In the genomic region with DNA sequence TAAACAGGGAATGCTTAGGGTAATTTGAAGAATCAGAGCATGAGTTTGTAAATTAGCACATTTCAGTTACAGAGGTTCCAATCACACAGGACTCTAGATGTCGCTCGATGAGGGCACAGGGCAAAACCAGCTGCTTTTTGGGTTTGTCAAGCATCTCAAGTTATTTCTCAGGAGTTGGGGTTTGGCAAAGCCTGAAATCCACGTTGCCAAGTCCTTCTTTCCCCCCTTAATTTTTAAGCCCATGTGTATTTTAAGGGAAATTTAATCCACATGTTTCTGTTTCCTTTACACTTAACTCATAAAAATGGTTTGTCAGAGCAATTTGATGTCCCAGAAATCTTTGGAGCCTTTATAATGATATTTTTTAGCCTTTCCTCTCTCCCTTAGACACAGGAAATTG, we compare ENCODE assay signal across 21 cellular contexts.
DNase-seq lines count a peak whose midpoint lies in the region; ATAC-seq and TF ChIP-seq lines count a peak whose summit lies in the region.
"Had no signal": no experiment of that assay in that cellular context is flagged by ENCODE, and none has a peak within 500 bp of the region (broad histone marks: within the 10 kb centered on the region; RNA-seq: fewer than 3 reads in every experiment).

No MANE protein-coding gene starts in this region.

- no peak overlapping the region for H3K4me3 ChIP-seq in DND-41 (ENCODE audit: low read depth in 1 of 2, low read length in 2 of 2)
- H3K4me3 ChIP-seq in esophagus muscularis mucosa, result no peak overlapping the region
- H3K4me3 ChIP-seq: BLaER1, HAP-1 had no signal

- peaks cover 7% of the 10 kb centered on the region for H3K27me3 Mint-ChIP-seq in activated naive CD8-positive, alpha-beta T cell treated with anti-CD3 and anti-CD28 coated beads for 36 hours

- H3K27ac ChIP-seq in DND-41 (ENCODE audit: low read length) (peak overlapping the region; percentile 98), KOPT-K1 (ENCODE audit: low read depth, low read length, poor library complexity, severe bottlenecking) (peak overlapping the region; percentile 98), esophagus muscularis mucosa (replicated peaks in 1 of 4) (no peak overlapping the region), RWPE1 (no peak overlapping the region)
- H3K27ac ChIP-seq: 22Rv1, BLaER1, C4-2B had no signal

- POLR2A ChIA-PET in RWPE1 (lab: Yijun Ruan, JAX; ENCODE audit: low non-redundant PET), result no interaction called here

- intact Hi-C loops in esophagus muscularis mucosa (cut with DNase I), result no loop called here

- H3K9me3 ChIP-seq in DND-41 (ENCODE audit: insufficient read depth, low read length, severe bottlenecking), result no peaks in the 10 kb centered on the region
- no peaks in the 10 kb centered on the region for H3K9me3 ChIP-seq in KOPT-K1 (ENCODE audit: insufficient read depth, low read length, poor library complexity, severe bottlenecking)
- H3K9me3 ChIP-seq in esophagus muscularis mucosa, result no peaks in the 10 kb centered on the region
- H3K9me3 ChIP-seq: BLaER1, Caco-2, HAP-1 had no signal

- no peak for ATAC-seq in DND-41 (ENCODE audit: insufficient read depth, low read depth)
- ATAC-seq: CD8-positive, alpha-beta T cell had no signal

- no peak for TF ChIP-seq EP300 in esophagus muscularis mucosa (IDR thresholded peaks at IDR 0.05)

- no peak overlapping the region for H3K4me2 ChIP-seq in DND-41 (ENCODE audit: insufficient read depth, low read length)
- H3K4me2 ChIP-seq: BLaER1 had no signal

- H3K27me3 ChIP-seq in DND-41 (ENCODE audit: insufficient read depth, low read length, poor library complexity) (no peaks in the 10 kb centered on the region), esophagus muscularis mucosa (peaks cover 0 to 3% (median 0%) of the 10 kb centered on the region in 4 donors)
- H3K27me3 ChIP-seq: BLaER1 had no signal

- TF ChIP-seq POLR2A in esophagus muscularis mucosa (IDR thresholded peaks at IDR 0.05; ENCODE audit: low read depth), result no peak

- H4K20me1 ChIP-seq in DND-41 (ENCODE audit: insufficient read depth, low read length), result no peaks in the 10 kb centered on the region
- H4K20me1 ChIP-seq: BLaER1 had no signal

- TF ChIP-seq CTCF in DND-41 (IDR thresholded peaks at IDR 0.05; ENCODE audit: borderline replicate concordance, extremely low read depth, low read length, poor library complexity, severe bottlenecking) (no peak), esophagus muscularis mucosa (IDR thresholded peaks at IDR 0.05) (no peak), GM10266 (IDR thresholded peaks at IDR 0.05; ENCODE audit: control insufficient read depth, insufficient read depth, low read depth, missing control alignments) (no peak), RWPE1 (conservative IDR thresholded peaks at IDR 0.05; ENCODE audit: low read depth) (no peak)

- CTCF ChIA-PET in RWPE1 (lab: Yijun Ruan, JAX), result interaction anchor here (0.9 kb wide), 1 partner anchor 9 kb away, joined by 3 read pairs; no protein-coding TSS in a partner anchor

- no peak overlapping the region for H3K27ac Mint-ChIP-seq in activated naive CD8-positive, alpha-beta T cell treated with anti-CD3 and anti-CD28 coated beads for 36 hours
- H3K27ac Mint-ChIP-seq: B cell; CD4-positive, CD25-positive, alpha-beta regulatory T cell; CD8-positive, alpha-beta T cell; HFFc6 had no signal

- H3K4me1 Mint-ChIP-seq in activated naive CD8-positive, alpha-beta T cell treated with anti-CD3 and anti-CD28 coated beads for 36 hours, result peaks cover 14% of the 10 kb centered on the region
- H3K4me1 Mint-ChIP-seq: B cell had no signal

- peaks cover 86% of the 10 kb centered on the region for H3K4me1 ChIP-seq in DND-41 (ENCODE audit: insufficient read depth, low read length)
- H3K4me1 ChIP-seq in esophagus muscularis mucosa, result no peaks in the 10 kb centered on the region
- H3K4me1 ChIP-seq: Caco-2, HAP-1 had no signal

- H2AFZ ChIP-seq in DND-41 (ENCODE audit: low read depth, low read length), result peak overlapping the region; percentile 46; the same call in 1 of the 2 replicates

- peak overlapping the region; percentile 60 for H3K9ac ChIP-seq in DND-41 (ENCODE audit: low read depth, low read length)
- H3K9ac ChIP-seq: BLaER1 had no signal

- H3K36me3 ChIP-seq in DND-41 (ENCODE audit: insufficient read depth, low read length) (no peaks in the 10 kb centered on the region), KOPT-K1 (ENCODE audit: insufficient read depth, low read length) (no peaks in the 10 kb centered on the region), esophagus muscularis mucosa (no peaks in the 10 kb centered on the region)
- H3K36me3 ChIP-seq: BLaER1, HAP-1 had no signal

- H3K79me2 ChIP-seq in DND-41 (ENCODE audit: insufficient read depth, low read length), result no peaks in the 10 kb centered on the region

- no peaks in the 10 kb centered on the region for H3K9me3 Mint-ChIP-seq in activated naive CD8-positive, alpha-beta T cell treated with anti-CD3 and anti-CD28 coated beads for 36 hours
- H3K9me3 Mint-ChIP-seq: CD8-positive, alpha-beta T cell; HFFc6 had no signal

- H3K4me3 Mint-ChIP-seq in activated naive CD8-positive, alpha-beta T cell treated with anti-CD3 and anti-CD28 coated beads for 36 hours, result no peak overlapping the region
- H3K4me3 Mint-ChIP-seq: B cell; CD4-positive, CD25-positive, alpha-beta regulatory T cell; CD8-positive, alpha-beta T cell; HFFc6 had no signal

- no peaks in the 10 kb centered on the region for H3K36me3 Mint-ChIP-seq in activated naive CD8-positive, alpha-beta T cell treated with anti-CD3 and anti-CD28 coated beads for 36 hours
- H3K36me3 Mint-ChIP-seq: CD4-positive, CD25-positive, alpha-beta regulatory T cell; CD8-positive, alpha-beta T cell had no signal

- DNase-seq in DND-41, result no peak
- DNase-seq in esophagus muscularis mucosa (ENCODE audit: extremely low spot score), result peak; percentile 45
- DNase-seq in fibroblast of peridontal ligament (ENCODE audit: extremely low read depth), result peak; percentile 69
- no peak for DNase-seq in GM10266 (ENCODE audit: extremely low spot score)
- DNase-seq in NCI-H1105 (lab: John Stamatoyannopoulos, UW), result no peak
- DNase-seq in RWPE1 (ENCODE audit: low spot score), result no peak
- no peak for DNase-seq in activated naive CD8-positive, alpha-beta T cell treated with anti-CD3 and anti-CD28 coated beads for 36 hours
- DNase-seq: Caco-2; CD4-positive, CD25-positive, alpha-beta regulatory T cell; CD8-positive, alpha-beta T cell; DMS153; EL; GDM1; GOT3; HFFc6 had no signal

- 65% methylated on average over 3 of the region's 3 CpGs for WGBS in esophagus muscularis mucosa

Comparison
In these comparisons a context has a peak if more than half of its experiments do, and no peak if none do; other contexts are left out.
1. DNase-seq: peak in esophagus muscularis mucosa (single experiment) and fibroblast of peridontal ligament (single experiment); none in DND-41 (single experiment), GM10266 (single experiment), NCI-H1105 (single experiment), RWPE1 (single experiment) and activated naive CD8-positive, alpha-beta T cell treated with anti-CD3 and anti-CD28 coated beads for 36 hours (single experiment).
2. H3K27ac ChIP-seq: peak in DND-41 (single experiment) and KOPT-K1 (single experiment); none in esophagus muscularis mucosa (0 of 4) and RWPE1 (single experiment).